ENCODE assay signal across 17 cellular contexts in genomic region chr4:160202802-160203201, GRCh38.
DNase-seq lines count a peak whose midpoint lies in the region; TF ChIP-seq lines count a peak whose summit lies in the region.
"Had no signal": no experiment of that assay in that cellular context is flagged by ENCODE, and none has a peak within 500 bp of the region (broad histone marks: within the 10 kb centered on the region; RNA-seq: fewer than 3 reads in every experiment).

No MANE protein-coding gene starts in this region.

- no peak overlapping the region for H3K4me3 ChIP-seq in fibroblast of mammary gland (ENCODE audit: control insufficient read depth, low read depth, low read length)
- H3K4me3 ChIP-seq: prostate gland had no signal

- POLR2A ChIA-PET in HEK293T (lab: Yijun Ruan, JAX) = no interaction called here
- POLR2A ChIA-PET in GM10248 (lab: Yijun Ruan, JAX) = no interaction called here

- DNase-seq in ELR (ENCODE audit: low read depth) = peak; percentile 67
- no peak for DNase-seq in HEK293T (ENCODE audit: extremely low spot score)
- DNase-seq in LHCN-M2 (ENCODE audit: low read depth) = peak; percentile 94
- DNase-seq in fibroblast of mammary gland (ENCODE audit: low read depth) = peak; percentile 36
- no peak for DNase-seq in GM19240 (ENCODE audit: insufficient read length, low spot score)
- no peak for DNase-seq in NCI-H526 (lab: John Stamatoyannopoulos, UW)
- no peak for DNase-seq in GM10248 (ENCODE audit: extremely low spot score)
- DNase-seq in foreskin melanocyte = no peak
- DNase-seq: activated CD8-positive, alpha-beta memory T cell treated with anti-CD3 and anti-CD28 coated beads, Interleukin-2, amount 10 ng/mL, durations not matched to agents 7 days and 5 days; activated naive CD8-positive, alpha-beta T cell treated with anti-CD3 and anti-CD28 coated beads for 36 hours; DMS79 treated with DMSO at 0.1 percent for 48 hours; NCI-H1105 treated with DMSO at 0.1 percent for 48 hours; NCI-H510A; SHP77; stimulated activated CD4-positive, alpha-beta T cell treated with anti-CD3 and anti-CD28 coated beads, Interleukin-2, amount 100 ng/mL, for 48 hours; stimulated activated naive CD4-positive, alpha-beta T cell had no signal

- TF ChIP-seq CTCF in fibroblast of mammary gland (conservative IDR thresholded peaks at IDR 0.05; ENCODE audit: control insufficient read depth, insufficient read depth, low read depth, low read length) (no peak), GM10248 (IDR thresholded peaks at IDR 0.05; ENCODE audit: control extremely low read depth, extremely low read depth, low read depth, missing control alignments) (no peak)

- CTCF ChIA-PET in HEK293T (lab: Yijun Ruan, JAX) (no interaction called here), GM10248 (lab: Yijun Ruan, JAX) (interaction anchor here (0.7 kb wide), 1 partner anchor 8 kb away, joined by 4 read pairs; no protein-coding TSS in a partner anchor)

TF ChIP-seq in HEK293T, 16 proteins besides CTCF, POLR2A, EP300 and RAD21:
- TF ChIP-seq PKNOX1 (IDR thresholded peaks at IDR 0.05) (peak; percentile 75), FOXA1 (IDR thresholded peaks at IDR 0.05) (no peak)
TF ChIP-seq in HEK293T: peak in this region for 1.

Comparison
In these comparisons a context has a peak if more than half of its experiments do, and no peak if none do; other contexts are left out.
1. DNase-seq: peak in ELR (single experiment), LHCN-M2 (single experiment) and fibroblast of mammary gland (single experiment); none in HEK293T (single experiment), GM19240 (single experiment), NCI-H526 (0 of 2), GM10248 (single experiment) and foreskin melanocyte (single experiment).